Comparison of ENCODE assay signal across 9 cellular contexts in genomic region chr11:8720868-8721739, GRCh38. TPM values are rescaled to one million over a fixed set of nuclear protein-coding genes. Genes with fewer than 3 reads are reported as not detected.
DNase-seq lines count a peak whose midpoint lies in the region; ATAC-seq, FAIRE-seq and TF ChIP-seq lines count a peak whose summit lies in the region.
"Had no signal": no experiment of that assay in that cellular context is flagged by ENCODE, and none has a peak within 500 bp of the region (broad histone marks: within the 10 kb centered on the region; RNA-seq: fewer than 3 reads in every experiment).

No MANE protein-coding gene starts in this region.

- peak overlapping the region; percentile 98 for H2BK20ac ChIP-seq in IMR-90 (ENCODE audit: low read depth, low read length)

- peak overlapping the region; percentile 99 for H2BK5ac ChIP-seq in IMR-90 (ENCODE audit: low read depth, low read length, poor library complexity, severe bottlenecking)

- peak overlapping the region; percentile 60 for H3K4me3 Mint-ChIP-seq in astrocyte (ENCODE audit: unreplicated experiment)
- no peak overlapping the region for H3K4me3 Mint-ChIP-seq in naive thymus-derived CD8-positive, alpha-beta T cell

- H4K8ac ChIP-seq in IMR-90 (ENCODE audit: low read depth in 2 of 2, low read length in 2 of 2), result peak overlapping the region; percentile 54 to 97

- DNase-seq in IMR-90 (no peak), astrocyte (ENCODE audit: low read depth) (no peak), right lobe of liver (no peak), SHP77 (lab: John Stamatoyannopoulos, UW) (no peak)
- no peak for DNase-seq in stimulated activated CD4-positive, alpha-beta T cell treated with anti-CD3 and anti-CD28 coated beads, Interleukin-2, amount 100 ng/mL, for 48 hours
- DNase-seq in naive thymus-derived CD8-positive, alpha-beta T cell, result no peak
- DNase-seq: GF-D8, NCI-H1436 treated with DMSO at 0.1 percent for 48 hours had no signal

- ATAC-seq in IMR-90 (ENCODE audit: low read depth) (no peak), right lobe of liver (no peak)
- no peak for ATAC-seq in naive thymus-derived CD8-positive, alpha-beta T cell

- peak overlapping the region; percentile 20 for H3K9ac ChIP-seq in IMR-90 (ENCODE audit: low read depth, low read length)
- H3K9ac ChIP-seq in astrocyte (ENCODE audit: low read length), result peak overlapping the region; percentile 48
- no peak overlapping the region for H3K9ac ChIP-seq in subcutaneous abdominal adipose tissue (ENCODE audit: low read length in 5 of 5)

- H4K5ac ChIP-seq in IMR-90 (ENCODE audit: low read depth, low read length), result peak overlapping the region; percentile 95

- H3K27me3 ChIP-seq in IMR-90 (ENCODE audit: control insufficient read depth, insufficient read depth, low read length), result no peaks in the 10 kb centered on the region
- H3K27me3 ChIP-seq in astrocyte (ENCODE audit: insufficient read depth, low read length), result no peaks in the 10 kb centered on the region
- H3K27me3 ChIP-seq in right lobe of liver, result no peaks in the 10 kb centered on the region
- H3K27me3 ChIP-seq in subcutaneous abdominal adipose tissue (ENCODE audit: control insufficient read depth in 5 of 5, insufficient read depth in 4 of 5, low read length in 5 of 5), result no peaks in the 10 kb centered on the region

- peaks cover 59% of the 10 kb centered on the region for H3K4me1 ChIP-seq in IMR-90 (ENCODE audit: control insufficient read depth, insufficient read depth, low read length)
- H3K4me1 ChIP-seq in astrocyte (ENCODE audit: insufficient read depth, low read length), result peaks cover 59% of the 10 kb centered on the region
- H3K4me1 ChIP-seq in right lobe of liver, result peaks cover 0 to 52% (median 23%) of the 10 kb centered on the region in 4 donors
- H3K4me1 ChIP-seq in subcutaneous abdominal adipose tissue (ENCODE audit: control insufficient read depth in 5 of 5, insufficient read depth in 5 of 5, low read length in 5 of 5), result peaks cover 28 to 72% (median 53%) of the 10 kb centered on the region in 5 donors

- TF ChIP-seq POLR2A in IMR-90 (IDR thresholded peaks at IDR 0.05; ENCODE audit: low read depth, low read length) (no peak), right lobe of liver (IDR thresholded peaks at IDR 0.05) (no peak)

- peak overlapping the region; percentile 98 for H2AK5ac ChIP-seq in IMR-90 (ENCODE audit: low read depth, low read length)

- H3K9me1 ChIP-seq in IMR-90 (ENCODE audit: insufficient read depth, low read length), result peaks cover 65% of the 10 kb centered on the region

- H4K91ac ChIP-seq in IMR-90 (ENCODE audit: insufficient read depth, low read depth, low read length), result peak overlapping the region; percentile 99

- BruUV-seq in IMR-90 (replicated peaks; lab: Mats Ljungman, UMichigan), result no TSS peak

- TF ChIP-seq RAD21 in IMR-90 (IDR thresholded peaks at IDR 0.05; ENCODE audit: low read length), result no peak

- no peaks in the 10 kb centered on the region for H3K27me3 Mint-ChIP-seq in astrocyte (ENCODE audit: low read depth, unreplicated experiment)
- H3K27me3 Mint-ChIP-seq in naive thymus-derived CD8-positive, alpha-beta T cell, result peaks cover 1 to 34% (median 5%) of the 10 kb centered on the region in 5 donors

- in situ Hi-C loops in IMR-90 (cut with MboI; ENCODE audit: low sequenced_read_pairs), result no loop called here

- POLR2A ChIA-PET in IMR-90 (lab: Charles Lee; ENCODE audit: unreplicated experiment), result no interaction called here
- POLR2A ChIA-PET in naive thymus-derived CD8-positive, alpha-beta T cell (lab: Charles Lee), result no interaction called here

- dilution Hi-C loops in IMR-90 (cut with HindIII; ENCODE audit: low sequenced_read_pairs, unreplicated experiment), result no loop called here

- H3K18ac ChIP-seq in IMR-90 (ENCODE audit: low read depth, low read length), result peak overlapping the region; percentile 93

- peak overlapping the region; percentile 92 for H2AK9ac ChIP-seq in IMR-90 (replicated peaks; ENCODE audit: low read depth, low read length, poor library complexity)

- H3K36me3 ChIP-seq in IMR-90 (ENCODE audit: control insufficient read depth, insufficient read depth, low read length) (peaks cover 28% of the 10 kb centered on the region), astrocyte (ENCODE audit: insufficient read depth, low read length) (peaks cover 3% of the 10 kb centered on the region), right lobe of liver (peaks cover 0 to 5% (median 0%) of the 10 kb centered on the region in 4 donors), subcutaneous abdominal adipose tissue (ENCODE audit: control insufficient read depth in 5 of 5, insufficient read depth in 5 of 5, low read length in 5 of 5) (peaks cover 0 to 13% (median 4%) of the 10 kb centered on the region in 5 donors)

- peak overlapping the region; percentile 99 for H3K27ac ChIP-seq in IMR-90 (ENCODE audit: insufficient read depth, low read length)
- peak overlapping the region; percentile 1 for H3K27ac ChIP-seq in astrocyte (ENCODE audit: low read depth, low read length)
- peak overlapping the region in 2 of 3 donors; percentile 6 to 87 for H3K27ac ChIP-seq in right lobe of liver
- H3K27ac ChIP-seq in subcutaneous abdominal adipose tissue (ENCODE audit: low read depth, low read length), result peak overlapping the region; percentile 91

- no peaks in the 10 kb centered on the region for H3K9me3 Mint-ChIP-seq in astrocyte (ENCODE audit: unreplicated experiment)
- no peaks in the 10 kb centered on the region for H3K9me3 Mint-ChIP-seq in naive thymus-derived CD8-positive, alpha-beta T cell

- H3K56ac ChIP-seq in IMR-90 (ENCODE audit: extremely low read depth, insufficient read depth, low read length), result peak overlapping the region; percentile 97

- peak overlapping the region; percentile 93 for H3K27ac Mint-ChIP-seq in astrocyte (ENCODE audit: unreplicated experiment)
- H3K27ac Mint-ChIP-seq in naive thymus-derived CD8-positive, alpha-beta T cell, result peak overlapping the region in 1 of 10 donors; percentile 12

- peak overlapping the region; percentile 100 for H3K23ac ChIP-seq in IMR-90 (ENCODE audit: low read depth, low read length)

- peaks cover 19 to 80% of the 10 kb centered on the region in 2 experiments for H3K79me1 ChIP-seq in IMR-90 (ENCODE audit: low read depth in 1 of 2, low read length in 2 of 2)

- H4K20me1 ChIP-seq in IMR-90 (ENCODE audit: insufficient read depth, low read length) (no peaks in the 10 kb centered on the region), astrocyte (ENCODE audit: insufficient read depth, low read length) (no peaks in the 10 kb centered on the region)

- no peak for FAIRE-seq in astrocyte (lab: Jason Lieb, UNC)

- H3K9me3 ChIP-seq in IMR-90 (ENCODE audit: control insufficient read depth, insufficient read depth, low read length) (no peaks in the 10 kb centered on the region), astrocyte (ENCODE audit: insufficient read depth, low read depth, low read length) (no peaks in the 10 kb centered on the region), right lobe of liver (no peaks in the 10 kb centered on the region), subcutaneous abdominal adipose tissue (ENCODE audit: control insufficient read depth in 5 of 5, low read length in 5 of 5) (no peaks in the 10 kb centered on the region)

- peaks cover 19% of the 10 kb centered on the region for H3K36me3 Mint-ChIP-seq in astrocyte (ENCODE audit: low read depth, unreplicated experiment)
- no peaks in the 10 kb centered on the region for H3K36me3 Mint-ChIP-seq in naive thymus-derived CD8-positive, alpha-beta T cell

- peak overlapping the region; percentile 33 for H2AFZ ChIP-seq in IMR-90 (replicated peaks; ENCODE audit: low read length, poor library complexity)
- H2AFZ ChIP-seq in astrocyte (ENCODE audit: low read depth, low read length), result no peak overlapping the region

- peak overlapping the region; percentile 97 for H3K14ac ChIP-seq in IMR-90 (replicated peaks; ENCODE audit: low read depth, low read length)

- H3K4me1 Mint-ChIP-seq in astrocyte (ENCODE audit: low read depth, unreplicated experiment), result peaks cover 62% of the 10 kb centered on the region
- H3K4me1 Mint-ChIP-seq in naive thymus-derived CD8-positive, alpha-beta T cell, result peaks cover 0 to 15% (median 8%) of the 10 kb centered on the region in 4 donors

- intact Hi-C loops in IMR-90 (cut with micrococcal nuclease), result loop anchor here (2.0 to 10.0 kb wide), 2 partner anchors 68 to 194 kb away; partner anchors contain the start of gene AKIP1
- intact Hi-C loops in right lobe of liver (cut with DNase I), result no loop called here

- TF ChIP-seq CTCF in IMR-90 (conservative IDR thresholded peaks at IDR 0.05; ENCODE audit: low read depth, low read length), result no peak
- no peak for TF ChIP-seq CTCF in astrocyte (IDR thresholded peaks at IDR 0.05; ENCODE audit: insufficient read depth, low read depth, low read length)
- no peak for TF ChIP-seq CTCF in right lobe of liver (IDR thresholded peaks at IDR 0.05)

- H3K4me3 ChIP-seq in IMR-90 (ENCODE audit: insufficient read depth, low read depth, low read length) (no peak overlapping the region), astrocyte (ENCODE audit: insufficient read depth, low read depth, low read length) (no peak overlapping the region), right lobe of liver (no peak overlapping the region), subcutaneous abdominal adipose tissue (ENCODE audit: low read depth in 1 of 5, low read length in 5 of 5) (no peak overlapping the region)

- peaks cover 6% of the 10 kb centered on the region for H3K79me2 ChIP-seq in astrocyte (ENCODE audit: insufficient read depth, low read length)

- CTCF ChIA-PET in IMR-90 (lab: Yijun Ruan, JAX), result interaction anchor here (0.7 kb wide), 1 partner anchor 90 kb away, joined by 3 read pairs; no protein-coding TSS in a partner anchor

- H2BK15ac ChIP-seq in IMR-90 (ENCODE audit: low read depth, low read length), result peak overlapping the region; percentile 69

- 0% methylated on average over 1 of the region's 7 CpGs; no CpG with 5 or more reads in 1 of the 2 experiments for WGBS in IMR-90 (ENCODE audit: extremely low coverage in 2 of 2, insufficient read length in 1 of 2), 2 experiments
- WGBS in right lobe of liver (ENCODE audit: insufficient coverage, low coverage, low lambda C conversion rate, missing lambda C conversion rate), result 22% methylated on average over 3 of the region's 7 CpGs

- peak overlapping the region; percentile 99 for H2BK120ac ChIP-seq in IMR-90 (ENCODE audit: low read depth, low read length)

- no peak overlapping the region; the same call in 1 of the 2 replicates for H3K4me2 ChIP-seq in IMR-90 (ENCODE audit: low read depth, low read length)
- peak overlapping the region; percentile 82 for H3K4me2 ChIP-seq in astrocyte (ENCODE audit: low read length)

- peak overlapping the region; percentile 100 for H3K4ac ChIP-seq in IMR-90 (ENCODE audit: low read depth, low read length)

RNA-seq across cellular contexts. Expression of gene RPL27A, which starts 38.5 kb away (rescaled TPM):
- total RNA-seq in IMR-90 (2012; rRNA removed) (451 and 786 TPM in 2 replicates), astrocyte (573 and 682 TPM in 2 replicates), right lobe of liver (100 to 1,000 TPM; 187 to 394 (median 327) TPM)
- polyA plus RNA-seq in IMR-90 (2012; rRNA removed), result 849 and 1,003 TPM in 2 replicates
- 588 and 616 TPM in 2 replicates for polyA plus RNA-seq in IMR-90 (2012; cell fraction: cytosol; rRNA removed)
- 179 and 302 TPM in 2 replicates for polyA plus RNA-seq in IMR-90 (2012; cell fraction: nucleus; rRNA removed; ENCODE audit: low replicate concordance)
- total RNA-seq in naive thymus-derived CD8-positive, alpha-beta T cell, result 1,000 to 10,000 TPM; 1,430 to 1,467 TPM
- polyA plus RNA-seq in naive thymus-derived CD8-positive, alpha-beta T cell, result 1,000 to 10,000 TPM; 4,481 to 4,848 (median 4,520) TPM

RNA-seq across cellular contexts. Expression of gene TRIM66, which starts 38.6 kb away (rescaled TPM):
- total RNA-seq in IMR-90 (2012; rRNA removed), result 3.9 and 5.0 TPM in 2 replicates
- polyA plus RNA-seq in IMR-90 (2012; rRNA removed), result 4.1 and 4.4 TPM in 2 replicates
- polyA plus RNA-seq in IMR-90 (2012; cell fraction: cytosol; rRNA removed), result 1.6 and 3.7 TPM in 2 replicates
- 23.4 and 26.7 TPM in 2 replicates for polyA plus RNA-seq in IMR-90 (2012; cell fraction: nucleus; rRNA removed; ENCODE audit: low replicate concordance)
- 7.3 and 8.8 TPM in 2 replicates for total RNA-seq in astrocyte
- 10 to 100 TPM in 2 of 6 experiments, 1 to 10 TPM in 4; 4.0 to 16.4 (median 6.9) TPM for total RNA-seq in right lobe of liver
- 10 to 100 TPM; 39.4 to 50.8 TPM for total RNA-seq in naive thymus-derived CD8-positive, alpha-beta T cell
- under 1 TPM; 0.14 to 0.53 (median 0.18) TPM for polyA plus RNA-seq in naive thymus-derived CD8-positive, alpha-beta T cell

Comparison
In these comparisons a context has a peak if more than half of its experiments do, and no peak if none do; other contexts are left out.
1. H3K27ac ChIP-seq: peak in every context shown above with its lines; median percentile 99 in IMR-90; 91 in subcutaneous abdominal adipose tissue; 46 in right lobe of liver; 1 in astrocyte.
2. H3K9ac ChIP-seq: peak in IMR-90 (single experiment) and astrocyte (single experiment); none in subcutaneous abdominal adipose tissue (0 of 5).